Comparison of ENCODE assay signal across 7 cellular contexts in the genomic region with DNA sequence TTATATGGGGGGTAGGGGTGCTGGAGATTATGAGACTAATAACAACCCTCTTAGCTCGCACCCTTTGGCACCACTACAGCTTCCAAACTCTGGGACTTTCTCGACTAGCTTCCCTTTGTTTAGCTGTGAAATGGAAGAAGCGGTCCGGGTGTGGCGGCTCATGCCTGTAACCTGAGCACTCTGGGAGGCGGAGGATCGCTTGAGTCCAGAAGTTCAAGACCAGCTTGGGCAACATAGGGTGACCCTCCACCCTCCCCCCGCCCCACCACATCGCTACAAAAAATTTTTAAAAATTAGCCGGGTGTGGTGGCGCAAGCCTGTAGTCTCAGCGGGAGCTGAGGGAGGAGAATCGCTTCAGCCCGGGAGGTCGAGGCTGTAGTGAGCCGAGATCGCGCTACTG. TPM values are rescaled to one million over a fixed set of nuclear protein-coding genes. Genes with fewer than 3 reads are reported as not detected.
DNase-seq lines count a peak whose midpoint lies in the region; ATAC-seq and TF ChIP-seq lines count a peak whose summit lies in the region.

No MANE protein-coding gene starts in this region.

- no peak overlapping the region for H3K27ac Mint-ChIP-seq in osteocyte (ENCODE audit: unreplicated experiment)

- H3K4me3 Mint-ChIP-seq in osteocyte (ENCODE audit: unreplicated experiment): peak overlapping the region; percentile 65

- DNase-seq in ELF-1 (ENCODE audit: low read depth, low spot score) (peak; percentile 67), NCI-H2171 treated with DMSO at 0.1 percent for 48 hours (lab: John Stamatoyannopoulos, UW) (peak; percentile 40), epithelial cell of esophagus (ENCODE audit: low read depth) (peak; percentile 69), osteocyte (ENCODE audit: extremely low spot score, unreplicated experiment) (no peak), NOMO-1 (lab: John Stamatoyannopoulos, UW; ENCODE audit: unreplicated experiment in 2 of 2) (no peak)

- peak overlapping the region; percentile 88 for H3K4me3 ChIP-seq in epithelial cell of esophagus (ENCODE audit: low read length)

- ATAC-seq in GM21447 (IDR thresholded peaks at IDR 0.05; ENCODE audit: unreplicated experiment) (no peak), GM18870 (IDR thresholded peaks at IDR 0.05; ENCODE audit: unreplicated experiment) (no peak)

- TF ChIP-seq CTCF in epithelial cell of esophagus (IDR thresholded peaks at IDR 0.05; ENCODE audit: insufficient read depth, low read depth, low read length, missing control alignments) (no peak), osteocyte (IDR thresholded peaks at IDR 0.05) (no peak)

- no peaks in the 10 kb centered on the region for H3K36me3 Mint-ChIP-seq in osteocyte (ENCODE audit: unreplicated experiment)

- H3K4me1 Mint-ChIP-seq in osteocyte (ENCODE audit: unreplicated experiment): peaks cover 29% of the 10 kb centered on the region

- H3K27me3 Mint-ChIP-seq in osteocyte (ENCODE audit: unreplicated experiment): no peaks in the 10 kb centered on the region

- H3K9me3 Mint-ChIP-seq in osteocyte (ENCODE audit: unreplicated experiment): no peaks in the 10 kb centered on the region

RNA-seq across cellular contexts. Expression of gene CDH3, which starts 0.8 kb away (rescaled TPM):
- total RNA-seq in osteocyte: 2.5 and 3.6 TPM in 2 replicates

Comparison
In these comparisons a context has a peak if more than half of its experiments do, and no peak if none do; other contexts are left out.
1. DNase-seq: peak in ELF-1 (single experiment), NCI-H2171 treated with DMSO at 0.1 percent for 48 hours (single experiment) and epithelial cell of esophagus (single experiment); none in osteocyte (single experiment) and NOMO-1 (0 of 2).